Comparison of ENCODE assay signal across 8 cellular contexts in the genomic region with DNA sequence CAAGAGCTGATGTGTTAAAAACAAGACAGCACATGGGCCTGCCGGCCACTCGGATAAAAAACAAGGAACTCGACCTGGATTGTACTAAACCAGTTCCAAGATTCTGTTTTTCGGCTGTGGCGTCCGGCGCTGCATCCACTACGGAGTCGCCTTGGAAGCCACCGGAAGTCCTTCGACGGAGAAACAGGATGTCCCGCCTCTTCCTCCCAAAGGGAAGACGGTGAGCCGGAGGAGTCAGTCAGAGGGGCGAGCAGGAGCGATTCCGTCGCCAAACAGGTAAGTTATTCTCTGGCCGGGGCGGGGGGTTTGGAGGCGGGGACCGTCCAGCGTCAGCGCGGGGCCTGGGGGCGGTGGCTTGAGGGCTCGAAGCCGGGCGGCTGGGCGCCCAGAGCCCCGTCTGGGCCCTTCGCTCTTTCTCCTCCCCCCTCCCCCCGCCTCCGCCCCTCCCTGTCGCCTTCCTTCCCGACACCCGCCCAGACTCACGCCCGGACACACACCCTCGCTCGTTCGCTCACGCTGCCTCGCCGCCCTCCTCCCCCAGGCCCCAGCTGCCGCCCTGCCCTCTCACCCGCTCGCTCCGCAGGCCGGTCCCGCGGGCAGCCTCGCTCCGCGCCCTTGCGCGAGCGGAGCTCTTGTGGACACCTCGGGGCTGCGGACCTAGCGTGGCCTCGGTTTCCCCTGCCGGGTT. TPM values are rescaled to one million over a fixed set of nuclear protein-coding genes. Genes with fewer than 3 reads are reported as not detected.
DNase-seq lines count a peak whose midpoint lies in the region; ATAC-seq and TF ChIP-seq lines count a peak whose summit lies in the region.

TSS of gene ZNF407 (plus strand) at position 209 of the 688 bp plus-strand sequence. CDS start 33,150 bp downstream, outside the sequence.

- H3K27ac ChIP-seq in osteoblast (ENCODE audit: low read depth, low read length) (peak within 1 kb of the TSS; percentile 93), thymus (ENCODE audit: low read depth) (peak within 1 kb of the TSS; percentile 97)

- H3K9me3 ChIP-seq in osteoblast (ENCODE audit: low read depth, low read length) (no peaks in the 10 kb centered on the region), thymus (ENCODE audit: control insufficient read depth) (no peaks in the 10 kb centered on the region)

- peaks cover 3% of the 10 kb centered on the region for H4K20me1 ChIP-seq in osteoblast (ENCODE audit: insufficient read depth, low read length)

- peaks cover 59% of the 10 kb centered on the region for H3K79me2 ChIP-seq in osteoblast (ENCODE audit: insufficient read depth, low read length)

- H3K27me3 ChIP-seq in osteoblast (ENCODE audit: insufficient read depth, low read length) (no peaks in the 10 kb centered on the region), thymus (ENCODE audit: control insufficient read depth, insufficient read depth) (no peaks in the 10 kb centered on the region)

- no peaks in the 10 kb centered on the region for H3K9me3 Mint-ChIP-seq in activated naive CD4-positive, alpha-beta T cell treated with anti-CD3 and anti-CD28 coated beads, Interleukin-2, amount 50 U/mL, for 24 hours
- H3K9me3 Mint-ChIP-seq in glutamatergic neuron (ENCODE audit: unreplicated experiment): peaks cover 11% of the 10 kb centered on the region

- peaks cover 21% of the 10 kb centered on the region for H3K36me3 Mint-ChIP-seq in activated naive CD4-positive, alpha-beta T cell treated with anti-CD3 and anti-CD28 coated beads, Interleukin-2, amount 50 U/mL, for 24 hours
- H3K36me3 Mint-ChIP-seq in glutamatergic neuron (ENCODE audit: unreplicated experiment): no peaks in the 10 kb centered on the region

- no peaks in the 10 kb centered on the region for H3K27me3 Mint-ChIP-seq in activated naive CD4-positive, alpha-beta T cell treated with anti-CD3 and anti-CD28 coated beads, Interleukin-2, amount 50 U/mL, for 24 hours
- H3K27me3 Mint-ChIP-seq in glutamatergic neuron (ENCODE audit: unreplicated experiment): peaks cover 9% of the 10 kb centered on the region

- ATAC-seq in HG02623 (IDR thresholded peaks at IDR 0.05; ENCODE audit: unreplicated experiment) (peak; percentile 67), SK-N-SH treated with all-trans-retinoic acid at 6 μM for 48 hours (peak; percentile 89)

- peak within 1 kb of the TSS; percentile 96 for H3K4me3 Mint-ChIP-seq in activated naive CD4-positive, alpha-beta T cell treated with anti-CD3 and anti-CD28 coated beads, Interleukin-2, amount 50 U/mL, for 24 hours
- peak within 1 kb of the TSS; percentile 93 for H3K4me3 Mint-ChIP-seq in glutamatergic neuron (ENCODE audit: unreplicated experiment)

- peak within 1 kb of the TSS; percentile 89 for H2AFZ ChIP-seq in osteoblast (ENCODE audit: low read length)

- no peak for TF ChIP-seq CTCF in GM10266 (IDR thresholded peaks at IDR 0.05; ENCODE audit: control insufficient read depth, insufficient read depth, low read depth, missing control alignments)
- TF ChIP-seq CTCF in glutamatergic neuron (IDR thresholded peaks at IDR 0.05; ENCODE audit: partially characterized antibody, unreplicated experiment): no peak
- TF ChIP-seq CTCF in osteoblast (IDR thresholded peaks at IDR 0.05; ENCODE audit: extremely low read depth, low read depth, low read length): no peak

- H3K4me1 Mint-ChIP-seq in activated naive CD4-positive, alpha-beta T cell treated with anti-CD3 and anti-CD28 coated beads, Interleukin-2, amount 50 U/mL, for 24 hours: peaks cover 44% of the 10 kb centered on the region
- H3K4me1 Mint-ChIP-seq in glutamatergic neuron (ENCODE audit: low read depth, unreplicated experiment): peaks cover 8% of the 10 kb centered on the region

- H3K36me3 ChIP-seq in osteoblast (ENCODE audit: insufficient read depth, low read length) (no peaks in the 10 kb centered on the region), thymus (ENCODE audit: control insufficient read depth, insufficient read depth) (no peaks in the 10 kb centered on the region)

- H3K4me3 ChIP-seq in osteoblast (ENCODE audit: insufficient read depth, low read length): peak within 1 kb of the TSS; percentile 79
- H3K4me3 ChIP-seq in thymus (ENCODE audit: low read length): peak within 1 kb of the TSS; percentile 92

- DNase-seq in GM10266 (ENCODE audit: extremely low spot score) (peak; percentile 87), NCI-H1092 treated with DMSO at 0.1 percent for 48 hours (lab: John Stamatoyannopoulos, UW) (peak; percentile 95), glutamatergic neuron (peak; percentile 87), osteoblast (ENCODE audit: insufficient read length, low spot score, missing footprints) (peak; percentile 97)

- H3K27ac Mint-ChIP-seq in activated naive CD4-positive, alpha-beta T cell treated with anti-CD3 and anti-CD28 coated beads, Interleukin-2, amount 50 U/mL, for 24 hours: peak within 1 kb of the TSS; percentile 99
- peak within 1 kb of the TSS; percentile 98 for H3K27ac Mint-ChIP-seq in glutamatergic neuron (ENCODE audit: unreplicated experiment)

- peak within 1 kb of the TSS; percentile 93 for H3K4me2 ChIP-seq in osteoblast (ENCODE audit: insufficient read depth, low read length)

- WGBS in thymus: under 1% methylated on average over 64 of the region's 64 CpGs

- H3K4me1 ChIP-seq in osteoblast (ENCODE audit: insufficient read depth, low read length) (peaks cover 20% of the 10 kb centered on the region), thymus (ENCODE audit: control insufficient read depth, insufficient read depth, low read length) (peaks cover 11% of the 10 kb centered on the region)

TF ChIP-seq in SK-N-SH treated with all-trans-retinoic acid at 6 μM for 48 hours, 23 proteins besides CTCF, POLR2A, EP300 and RAD21:
- TF ChIP-seq ARNTL (CRISPR knock-in tag; IDR thresholded peaks at IDR 0.05; ENCODE audit: borderline replicate concordance, low read depth): no peak
- no peak for TF ChIP-seq SNAI2 (CRISPR knock-in tag; IDR thresholded peaks at IDR 0.05)
- no peak for TF ChIP-seq PPARA (CRISPR knock-in tag; IDR thresholded peaks at IDR 0.05; ENCODE audit: borderline replicate concordance)
- no peak for TF ChIP-seq CSRNP3 (CRISPR knock-in tag; IDR thresholded peaks at IDR 0.05)
- no peak for TF ChIP-seq OSR1 (CRISPR knock-in tag; IDR thresholded peaks at IDR 0.05)
- TF ChIP-seq, protein P1, sequence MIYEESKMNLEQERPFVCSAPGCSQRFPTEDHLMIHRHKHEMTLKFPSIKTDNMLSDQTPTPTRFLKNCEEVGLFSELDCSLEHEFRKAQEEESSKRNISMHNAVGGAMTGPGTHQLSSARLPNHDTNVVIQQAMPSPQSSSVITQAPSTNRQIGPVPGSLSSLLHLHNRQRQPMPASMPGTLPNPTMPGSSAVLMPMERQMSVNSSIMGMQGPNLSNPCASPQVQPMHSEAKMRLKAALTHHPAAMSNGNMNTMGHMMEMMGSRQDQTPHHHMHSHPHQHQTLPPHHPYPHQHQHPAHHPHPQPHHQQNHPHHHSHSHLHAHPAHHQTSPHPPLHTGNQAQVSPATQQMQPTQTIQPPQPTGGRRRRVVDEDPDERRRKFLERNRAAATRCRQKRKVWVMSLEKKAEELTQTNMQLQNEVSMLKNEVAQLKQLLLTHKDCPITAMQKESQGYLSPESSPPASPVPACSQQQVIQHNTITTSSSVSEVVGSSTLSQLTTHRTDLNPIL (CRISPR knock-in tag; IDR thresholded peaks at IDR 0.05; ENCODE audit: low read depth): no peak
- no peak; the same call in 1 of the 2 replicates for TF ChIP-seq ZNF70 (CRISPR knock-in tag; IDR thresholded peaks at IDR 0.05)

RNA-seq across cellular contexts. Expression of gene ZNF407, which starts in this region (rescaled TPM):
- total RNA-seq in glutamatergic neuron (ENCODE audit: unreplicated experiment) (15.8 TPM), osteoblast (16.6 and 19.4 TPM in 2 replicates)
- 5.1 TPM for polyA plus RNA-seq in thymus

Comparison
In these comparisons a context has a peak if more than half of its experiments do, and no peak if none do; other contexts are left out.
1. Peak in every context shown above with its lines: DNase-seq, ATAC-seq, H3K4me3 ChIP-seq and H3K27ac ChIP-seq.